In the genomic region with DNA sequence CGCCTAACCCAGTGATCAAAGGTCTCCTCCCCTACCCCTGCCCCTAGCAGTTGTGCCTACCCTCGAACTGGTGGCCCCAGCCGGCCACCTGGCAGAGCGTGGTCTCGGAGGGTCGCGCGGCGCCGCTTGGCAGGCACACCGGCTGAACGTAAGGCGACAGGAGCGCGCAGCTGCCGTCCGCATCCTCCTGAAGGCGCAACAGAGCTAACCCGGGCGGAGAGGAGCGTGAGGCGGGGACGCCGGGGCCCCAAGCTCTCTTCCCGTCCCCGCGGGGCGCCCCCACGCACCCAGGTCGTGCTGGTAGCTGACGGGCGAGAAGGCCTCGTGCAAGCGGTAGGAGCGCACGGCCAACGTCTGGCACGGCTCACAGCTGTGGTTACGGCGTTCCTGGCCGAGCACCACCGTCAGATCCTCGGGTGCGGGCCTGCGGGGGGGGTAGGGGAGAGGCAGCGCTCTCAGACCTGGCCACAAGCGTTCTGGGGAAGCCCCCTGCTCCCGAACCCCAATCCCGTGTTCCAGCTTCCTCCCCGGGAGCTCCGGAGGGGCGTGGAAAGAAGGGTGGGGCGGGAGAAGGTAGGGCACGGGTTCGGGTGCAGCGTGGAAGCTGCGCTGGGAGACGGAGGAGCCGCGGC, we compare ENCODE assay signal across 6 cellular contexts. TPM values are rescaled to one million over a fixed set of nuclear protein-coding genes. Genes with fewer than 3 reads are reported as not detected.
DNase-seq lines count a peak whose midpoint lies in the region; ATAC-seq and TF ChIP-seq lines count a peak whose summit lies in the region.

No MANE protein-coding gene starts in this region.

- ATAC-seq in HG03039 (IDR thresholded peaks at IDR 0.05; ENCODE audit: unreplicated experiment) = no peak

- CTCF ChIA-PET in HEK293T (lab: Yijun Ruan, JAX) = interaction anchor here (0.6 to 5.0 kb wide), 21 partner anchors 10 to 290 kb away, joined by 3 to 56 read pairs (median 7); partner anchors contain the start of genes GRK6 and PRR7

- DNase-seq in EH (ENCODE audit: low read depth) (peak; percentile 37), HEK293T (ENCODE audit: extremely low spot score) (peak; percentile 51), T follicular helper cell (ENCODE audit: low read depth) (peak; percentile 52), epithelial cell of proximal tubule (ENCODE audit: low read depth) (no peak)
- peak; percentile 51 for DNase-seq in stimulated activated CD4-positive, alpha-beta T cell treated with anti-CD3 and anti-CD28 coated beads, Interleukin-4, amount 100 ng/mL, for 1 hour

- no peak for TF ChIP-seq CTCF in epithelial cell of proximal tubule (conservative IDR thresholded peaks at IDR 0.05; ENCODE audit: low read depth, low read length)

- POLR2A ChIA-PET in HEK293T (lab: Yijun Ruan, JAX) = interaction anchor here (0.8 to 4.5 kb wide), 15 partner anchors 10 to 713 kb away, joined by 3 to 46 read pairs (median 5); partner anchors contain the start of genes GRK6 and PRR7

- H3K4me3 ChIP-seq in epithelial cell of proximal tubule (ENCODE audit: low read depth, low read length) = peak overlapping the region; percentile 74

TF ChIP-seq in HEK293T, 16 proteins besides CTCF, POLR2A, EP300 and RAD21:
- TF ChIP-seq ZNF384 (IDR thresholded peaks at IDR 0.05) (no peak), L3MBTL2 (conservative IDR thresholded peaks at IDR 0.05) (peak; percentile 44; the same call in 1 of the 2 replicates)
TF ChIP-seq in HEK293T: peak in this region for 1.

RNA-seq across cellular contexts. Expression of gene PFN3, which starts 2.8 kb away (rescaled TPM):
- total RNA-seq in epithelial cell of proximal tubule = not detected in 2 replicates

RNA-seq across cellular contexts. Expression of gene F12, which starts 6.1 kb away (rescaled TPM):
- 9.2 and 12.9 TPM in 2 replicates for total RNA-seq in epithelial cell of proximal tubule

RNA-seq across cellular contexts. Expression of gene SLC34A1, which starts 19.1 kb away (rescaled TPM):
- not detected in 2 replicates for total RNA-seq in epithelial cell of proximal tubule

RNA-seq across cellular contexts. Expression of gene GRK6, which starts 23.2 kb away (rescaled TPM):
- 66.5 and 95.8 TPM in 2 replicates for total RNA-seq in epithelial cell of proximal tubule

RNA-seq across cellular contexts. Expression of gene PRR7, which starts 43.3 kb away (rescaled TPM):
- 28.4 and 30.9 TPM in 2 replicates for total RNA-seq in epithelial cell of proximal tubule
